34 cellular contexts compared by ENCODE assay signal in genomic region chr2:69235863-69236262, GRCh38.
"Had no signal": no experiment of that assay in that cellular context is flagged by ENCODE, and none has a peak within 500 bp of the region (broad histone marks: within the 10 kb centered on the region; RNA-seq: fewer than 3 reads in every experiment).

No MANE protein-coding gene starts in this region.

- DNase-seq: activated B cell treated with CpG ODN at 0.5 μM for 24 hours; activated CD4-positive, alpha-beta memory T cell treated with anti-CD3 and anti-CD28 coated beads for 36 hours; activated CD4-positive, alpha-beta T cell treated with anti-CD3 and anti-CD28 coated beads for 4 hours; activated CD4-positive, alpha-beta T cell treated with anti-CD3 and anti-CD28 coated beads, Interleukin-2, amount 10 ng/mL, durations not matched to agents 24 days and 14 days; activated CD4-positive, alpha-beta T cell treated with anti-CD3 and anti-CD28 coated beads, Interleukin-2, amount 50 U/mL, for 1 hour; activated CD4-positive, alpha-beta T cell treated with anti-CD3 and anti-CD28 coated beads, Interleukin-2, amount 50 U/mL, for 4 hours; activated CD4-positive, CD25-positive, alpha-beta regulatory T cell treated with anti-CD3 and anti-CD28 coated beads, Interleukin-2, amount 50 U/mL, for 72 hours; activated CD8-positive, alpha-beta memory T cell treated with anti-CD3 and anti-CD28 coated beads, Interleukin-2, amount 50 U/mL, for 4 hours; activated CD8-positive, alpha-beta T cell treated with anti-CD3 and anti-CD28 coated beads for 36 hours; activated effector memory CD4-positive, alpha-beta T cell treated with anti-CD3 and anti-CD28 coated beads, Interleukin-2, amount 50 U/mL, for 16 hours; activated gamma-delta T cell treated with Interleukin-2 at 50 U/mL for 16 hours; activated naive CD4-positive, alpha-beta T cell; activated naive CD4-positive, alpha-beta T cell treated with anti-CD3 and anti-CD28 coated beads for 36 hours; activated naive CD4-positive, alpha-beta T cell treated with anti-CD3 and anti-CD28 coated beads, Interleukin-2, amount 50 U/mL, for 16 hours; activated naive CD8-positive, alpha-beta T cell treated with anti-CD3 and anti-CD28 coated beads for 36 hours; activated T-cell treated with anti-CD3 and anti-CD28 coated beads for 4 hours; activated T-cell treated with anti-CD3 and anti-CD28 coated beads, Interleukin-2, amount 50 U/mL, for 1 hour; activated T-cell treated with anti-CD3 and anti-CD28 coated beads, Interleukin-2, amount 50 U/mL, for 4 hours; activated T-cell treated with anti-CD3 and anti-CD28 coated beads, Interleukin-2, amount 50 U/mL, for 72 hours; adrenal gland; amniotic stem cell; aorta; body of pancreas; brain microvascular endothelial cell; central memory CD4-positive, alpha-beta T cell; T-helper 1 cell; T-helper 2 cell; T-helper 9 cell had no signal

- H3K36me3 Mint-ChIP-seq: activated CD4-positive, alpha-beta memory T cell treated with anti-CD3 and anti-CD28 coated beads for 36 hours; activated naive CD4-positive, alpha-beta T cell treated with anti-CD3 and anti-CD28 coated beads, Interleukin-2, amount 50 U/mL, for 72 hours; activated naive CD8-positive, alpha-beta T cell treated with anti-CD3 and anti-CD28 coated beads for 36 hours had no signal

- H3K27ac ChIP-seq: body of pancreas, brain microvascular endothelial cell, breast epithelium had no signal

- H3K27me3 ChIP-seq: adrenal gland, body of pancreas, brain microvascular endothelial cell, breast epithelium had no signal

- H3K36me3 ChIP-seq: adrenal gland, brain microvascular endothelial cell, breast epithelium had no signal

- H3K27ac Mint-ChIP-seq: activated B cell treated with CpG ODN at 0.5 μM for 24 hours; activated CD4-positive, alpha-beta memory T cell treated with anti-CD3 and anti-CD28 coated beads for 36 hours; activated CD4-positive, alpha-beta T cell treated with anti-CD3 and anti-CD28 coated beads, Interleukin-2, amount 10 ng/mL, durations not matched to agents 24 days and 14 days; activated CD8-positive, alpha-beta T cell treated with anti-CD3 and anti-CD28 coated beads for 36 hours; activated naive CD4-positive, alpha-beta T cell treated with anti-CD3 and anti-CD28 coated beads for 36 hours; activated naive CD4-positive, alpha-beta T cell treated with anti-CD3 and anti-CD28 coated beads, Interleukin-2, amount 50 U/mL, for 72 hours; activated naive CD8-positive, alpha-beta T cell treated with anti-CD3 and anti-CD28 coated beads for 36 hours; activated T-cell treated with anti-CD3 and anti-CD28 coated beads, Interleukin-2, amount 50 U/mL, for 72 hours; activated T-helper 1 cell treated with anti-CD3 and anti-CD28 coated beads, Interleukin-12 subunit alpha, Interleukin-12 subunit beta, Interleukin-2, Interleukin-4 antibody, amounts not matched to agents 30 ng/mL and 10 ng/mL and 1 ng/mL, durations not matched to agents 14 hours and 24 hours and 36 hours; activated T-helper 17 cell treated with anti-CD3 and anti-CD28 coated beads, Interleukin-2, amount 50 U/mL, for 72 hours; T-helper 1 cell treated with Interleukin-12 subunit alpha and Interleukin-12 subunit beta and Interleukin-4 antibody, amounts not matched to agents 30 μg/mL and 1 μg/mL, for 36 hours; T-helper 2 cell treated with Interferon-gamma antibody and Interleukin-4, amounts not matched to agents 5 μg/mL and 100 μg/mL, for 36 hours had no signal

- H3K9me3 Mint-ChIP-seq: activated CD4-positive, alpha-beta memory T cell treated with anti-CD3 and anti-CD28 coated beads for 36 hours; activated CD4-positive, alpha-beta T cell treated with anti-CD3 and anti-CD28 coated beads, Interleukin-2, amount 10 ng/mL, durations not matched to agents 24 days and 14 days; activated CD8-positive, alpha-beta T cell treated with anti-CD3 and anti-CD28 coated beads for 36 hours; activated naive CD4-positive, alpha-beta T cell treated with anti-CD3 and anti-CD28 coated beads for 36 hours; activated naive CD4-positive, alpha-beta T cell treated with anti-CD3 and anti-CD28 coated beads, Interleukin-2, amount 50 U/mL, for 72 hours; activated naive CD8-positive, alpha-beta T cell treated with anti-CD3 and anti-CD28 coated beads for 36 hours; activated T-cell treated with anti-CD3 and anti-CD28 coated beads, Interleukin-2, amount 50 U/mL, for 4 hours; activated T-cell treated with anti-CD3 and anti-CD28 coated beads, Interleukin-2, amount 50 U/mL, for 72 hours; activated T-helper 1 cell treated with anti-CD3 and anti-CD28 coated beads, Interleukin-12 subunit alpha, Interleukin-12 subunit beta, Interleukin-2, Interleukin-4 antibody, amounts not matched to agents 30 ng/mL and 10 ng/mL and 1 ng/mL, durations not matched to agents 14 hours and 24 hours and 36 hours; T-helper 1 cell treated with Interleukin-12 subunit alpha and Interleukin-12 subunit beta and Interleukin-4 antibody, amounts not matched to agents 30 μg/mL and 1 μg/mL, for 36 hours; T-helper 2 cell treated with Interferon-gamma antibody and Interleukin-4, amounts not matched to agents 5 μg/mL and 100 μg/mL, for 36 hours had no signal

- H3K4me1 ChIP-seq: body of pancreas, breast epithelium had no signal

- H3K9me3 ChIP-seq: adrenal gland, body of pancreas, breast epithelium had no signal

- H3K4me3 ChIP-seq: adrenal gland, body of pancreas, breast epithelium had no signal

- H3K4me1 Mint-ChIP-seq: activated B cell treated with CpG ODN at 0.5 μM for 24 hours; activated CD4-positive, alpha-beta T cell treated with anti-CD3 and anti-CD28 coated beads, Interleukin-2, amount 10 ng/mL, durations not matched to agents 24 days and 14 days; activated naive CD8-positive, alpha-beta T cell treated with anti-CD3 and anti-CD28 coated beads for 36 hours; activated T-helper 17 cell treated with anti-CD3 and anti-CD28 coated beads, Interleukin-2, amount 50 U/mL, for 72 hours had no signal

- H3K4me3 Mint-ChIP-seq: activated B cell treated with CpG ODN at 0.5 μM for 24 hours; activated CD4-positive, alpha-beta memory T cell treated with anti-CD3 and anti-CD28 coated beads for 36 hours; activated CD4-positive, alpha-beta T cell treated with anti-CD3 and anti-CD28 coated beads, Interleukin-2, amount 10 ng/mL, durations not matched to agents 24 days and 14 days; activated CD8-positive, alpha-beta T cell treated with anti-CD3 and anti-CD28 coated beads for 36 hours; activated naive CD4-positive, alpha-beta T cell treated with anti-CD3 and anti-CD28 coated beads for 36 hours; activated naive CD8-positive, alpha-beta T cell treated with anti-CD3 and anti-CD28 coated beads for 36 hours; activated T-cell treated with anti-CD3 and anti-CD28 coated beads, Interleukin-2, amount 50 U/mL, for 4 hours; activated T-cell treated with anti-CD3 and anti-CD28 coated beads, Interleukin-2, amount 50 U/mL, for 72 hours; activated T-helper 1 cell treated with anti-CD3 and anti-CD28 coated beads, Interleukin-12 subunit alpha, Interleukin-12 subunit beta, Interleukin-2, Interleukin-4 antibody, amounts not matched to agents 30 ng/mL and 10 ng/mL and 1 ng/mL, durations not matched to agents 14 hours and 24 hours and 36 hours; activated T-helper 17 cell treated with anti-CD3 and anti-CD28 coated beads, Interleukin-2, amount 50 U/mL, for 72 hours; T-helper 1 cell treated with Interleukin-12 subunit alpha and Interleukin-12 subunit beta and Interleukin-4 antibody, amounts not matched to agents 30 μg/mL and 1 μg/mL, for 36 hours; T-helper 2 cell treated with Interferon-gamma antibody and Interleukin-4, amounts not matched to agents 5 μg/mL and 100 μg/mL, for 36 hours had no signal
